2 cellular contexts compared by ENCODE assay signal in genomic region chr9:75871624-75872023, GRCh38.
A peak's percentile ranks its signal among the peaks of the same experiment; 100 is the strongest.
TF ChIP-seq lines count a peak whose summit lies in the region.

No MANE protein-coding gene starts in this region.

TF ChIP-seq in HepG2, 621 proteins besides CTCF, POLR2A, EP300 and RAD21:
- no peak for TF ChIP-seq CEBPB (IDR thresholded peaks at IDR 0.05; ENCODE audit: borderline replicate concordance, low read depth, low read length)
- TF ChIP-seq JUNB (CRISPR knock-in tag; IDR thresholded peaks at IDR 0.05; ENCODE audit: borderline replicate concordance) = no peak
- no peak for TF ChIP-seq ZNF564 (CRISPR knock-in tag; IDR thresholded peaks at IDR 0.05)
- TF ChIP-seq ZNF7 (CRISPR knock-in tag; IDR thresholded peaks at IDR 0.05) = no peak
- TF ChIP-seq ZNF704 (CRISPR knock-in tag; IDR thresholded peaks at IDR 0.05; ENCODE audit: borderline replicate concordance) = no peak
- no peak for TF ChIP-seq KLF9 (CRISPR knock-in tag; IDR thresholded peaks at IDR 0.05; ENCODE audit: low read depth)
- no peak for TF ChIP-seq SKI (IDR thresholded peaks at IDR 0.05; ENCODE audit: partially characterized antibody)
- peak; percentile 60 to 89; a peak in 3 of 4 replicates for TF ChIP-seq MAFK (conservative IDR thresholded peaks at IDR 0.05 in 1 of 2, IDR thresholded peaks at IDR 0.05 in 1 of 2; ENCODE audit: low read length in 2 of 2)
- TF ChIP-seq MXD4 (CRISPR knock-in tag; IDR thresholded peaks at IDR 0.05) = no peak
- TF ChIP-seq DBP (CRISPR knock-in tag; IDR thresholded peaks at IDR 0.05; ENCODE audit: not compliant biosample characterization) = no peak
- TF ChIP-seq CHD4 (IDR thresholded peaks at IDR 0.05; ENCODE audit: borderline replicate concordance, low read length) = no peak
- TF ChIP-seq TCF7L2 (IDR thresholded peaks at IDR 0.05; ENCODE audit: low read depth, low read length) = no peak
- TF ChIP-seq ATF2 (CRISPR knock-in tag; IDR thresholded peaks at IDR 0.05) = no peak
- TF ChIP-seq MAFF (IDR thresholded peaks at IDR 0.05; ENCODE audit: low read depth, low read length) = peak; percentile 78
- no peak for TF ChIP-seq CREB3 (CRISPR knock-in tag; IDR thresholded peaks at IDR 0.05)
- no peak for TF ChIP-seq SALL1 (CRISPR knock-in tag; IDR thresholded peaks at IDR 0.05)
TF ChIP-seq in HepG2: peak in this region for 2.

TF ChIP-seq in K562, 482 proteins besides CTCF, POLR2A, EP300 and RAD21:
- TF ChIP-seq MAFF (IDR thresholded peaks at IDR 0.05; ENCODE audit: low read length) (0 out of 2 replicates have a peak, but pooled peaks have one; percentile 6), ZNF316 (IDR thresholded peaks at IDR 0.05) (peak; percentile 56), SIRT6 (IDR thresholded peaks at IDR 0.05; ENCODE audit: low read depth, low read length) (no peak)
